In the genomic region with DNA sequence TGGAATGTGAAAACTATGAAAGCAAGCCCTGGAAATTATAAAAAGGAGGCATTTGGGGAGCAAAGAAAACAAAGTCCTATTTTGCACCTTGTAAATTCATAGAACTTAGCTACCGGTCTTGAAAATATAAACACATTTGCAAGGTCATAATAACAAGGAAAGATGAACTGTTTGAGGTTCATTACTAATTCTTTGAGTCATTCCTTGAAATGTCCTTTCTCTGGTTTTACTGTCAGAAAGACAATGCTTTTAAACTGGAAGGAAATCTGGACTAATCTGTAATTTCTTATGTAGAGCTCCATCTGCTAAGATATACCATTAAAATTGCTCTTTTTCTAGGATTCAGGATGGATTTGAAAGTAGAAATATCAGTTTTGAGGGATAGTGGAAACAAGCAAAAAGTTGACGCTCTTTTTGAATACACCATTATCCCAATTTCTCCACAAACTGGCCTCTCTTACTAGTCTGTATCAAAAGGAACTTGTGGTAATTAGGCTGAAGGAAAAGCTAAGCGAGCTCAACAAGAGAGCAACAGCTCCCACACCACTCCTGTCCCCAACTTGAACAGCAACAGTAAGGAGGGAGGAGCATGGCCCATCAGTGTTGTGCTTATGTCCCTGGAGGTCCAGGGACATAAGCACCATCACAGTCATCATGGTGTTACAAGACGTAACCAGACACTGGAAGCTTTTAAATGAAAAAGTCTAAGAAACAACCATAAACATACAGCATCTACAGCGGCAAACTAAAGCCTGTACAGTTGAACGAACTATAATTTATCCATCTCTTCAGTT, we compare ENCODE assay signal across 8 cellular contexts. TPM values are rescaled to one million over a fixed set of nuclear protein-coding genes. Genes with fewer than 3 reads are reported as not detected.
DNase-seq lines count a peak whose midpoint lies in the region; ATAC-seq and TF ChIP-seq lines count a peak whose summit lies in the region.

No MANE protein-coding gene starts in this region.

- no peak for TF ChIP-seq POLR2A in heart left ventricle (IDR thresholded peaks at IDR 0.05)

- no peak for ATAC-seq in heart left ventricle
- no peak for ATAC-seq in Right ventricle myocardium inferior
- no peak for ATAC-seq in activated naive CD8-positive, alpha-beta T cell treated with anti-CD3 and anti-CD28 coated beads, Interleukin-2, amount 50 U/mL, for 24 hours

- H3K4me3 ChIP-seq in heart left ventricle (peak overlapping the region; percentile 65 to 92 (median 87)), stomach smooth muscle (ENCODE audit: low read length in 2 of 2) (peak overlapping the region; percentile 96 to 100)

- H3K9me3 Mint-ChIP-seq in activated naive CD8-positive, alpha-beta T cell treated with anti-CD3 and anti-CD28 coated beads, Interleukin-2, amount 50 U/mL, for 24 hours: no peaks in the 10 kb centered on the region

- H3K36me3 ChIP-seq in heart left ventricle: peaks cover 0 to 59% (median 34%) of the 10 kb centered on the region in 9 donors
- peaks cover 3 to 15% of the 10 kb centered on the region in 2 donors for H3K36me3 ChIP-seq in stomach smooth muscle (ENCODE audit: control insufficient read depth in 2 of 2, insufficient read depth in 2 of 2, low read length in 2 of 2)

- DNase-seq in heart left ventricle: no peak
- DNase-seq in Right ventricle myocardium inferior (ENCODE audit: missing footprints): no peak
- peak; percentile 55 for DNase-seq in MV-4-11 (lab: John Stamatoyannopoulos, UW)
- no peak for DNase-seq in activated naive CD8-positive, alpha-beta T cell treated with anti-CD3 and anti-CD28 coated beads, Interleukin-2, amount 50 U/mL, for 24 hours
- peak; percentile 6 for DNase-seq in inferior parietal cortex (ENCODE audit: extremely low spot score)
- DNase-seq in NCI-H446 (lab: John Stamatoyannopoulos, UW): no peak
- DNase-seq in NCI-H226: no peak

- no peak for TF ChIP-seq CTCF in heart left ventricle (IDR thresholded peaks at IDR 0.05)

- H3K4me1 Mint-ChIP-seq in activated naive CD8-positive, alpha-beta T cell treated with anti-CD3 and anti-CD28 coated beads, Interleukin-2, amount 50 U/mL, for 24 hours: peaks cover 63% of the 10 kb centered on the region

- H3K9me3 ChIP-seq in heart left ventricle (no peaks in the 10 kb centered on the region), stomach smooth muscle (ENCODE audit: control insufficient read depth in 2 of 2, low read length in 2 of 2) (no peaks in the 10 kb centered on the region)

- peak overlapping the region; percentile 83 to 96 for H3K9ac ChIP-seq in stomach smooth muscle (ENCODE audit: low read length in 2 of 2)

- WGBS in heart left ventricle, 4 donors: 29 to 38% (median 32%) methylated on average over 6 of the region's 6 CpGs

- peaks cover 49% of the 10 kb centered on the region for H3K36me3 Mint-ChIP-seq in activated naive CD8-positive, alpha-beta T cell treated with anti-CD3 and anti-CD28 coated beads, Interleukin-2, amount 50 U/mL, for 24 hours (ENCODE audit: low read depth)

- peak overlapping the region; percentile 95 for H3K27ac Mint-ChIP-seq in activated naive CD8-positive, alpha-beta T cell treated with anti-CD3 and anti-CD28 coated beads, Interleukin-2, amount 50 U/mL, for 24 hours

- H3K27me3 ChIP-seq in heart left ventricle: no peaks in the 10 kb centered on the region
- no peaks in the 10 kb centered on the region for H3K27me3 ChIP-seq in stomach smooth muscle (ENCODE audit: control insufficient read depth in 1 of 2, insufficient read depth in 2 of 2, low read length in 2 of 2)

- H3K4me1 ChIP-seq in heart left ventricle: peaks cover 6 to 43% (median 20%) of the 10 kb centered on the region in 12 donors
- peaks cover 14% of the 10 kb centered on the region for H3K4me1 ChIP-seq in stomach smooth muscle (ENCODE audit: control insufficient read depth, insufficient read depth, low read length)

- H3K27ac ChIP-seq in heart left ventricle: peak overlapping the region in 7 of 12 donors; percentile 78 to 92 (median 87)
- H3K27ac ChIP-seq in stomach smooth muscle (ENCODE audit: low read length): peak overlapping the region; percentile 64

- peak overlapping the region; percentile 92 for H3K4me3 Mint-ChIP-seq in activated naive CD8-positive, alpha-beta T cell treated with anti-CD3 and anti-CD28 coated beads, Interleukin-2, amount 50 U/mL, for 24 hours

- H3K27me3 Mint-ChIP-seq in activated naive CD8-positive, alpha-beta T cell treated with anti-CD3 and anti-CD28 coated beads, Interleukin-2, amount 50 U/mL, for 24 hours: no peaks in the 10 kb centered on the region

- intact Hi-C loops in heart left ventricle (cut with DNase I): loop anchor here in 4 of 10 donors (5.0 to 10.0 kb wide), 4 partner anchors 43 to 340 kb away; a partner anchor contains a TSS
- intact Hi-C loops in Right ventricle myocardium inferior (cut with DNase I): loop anchor here (10.0 kb wide), 1 partner anchor 80 kb away; a partner anchor contains a TSS

RNA-seq across cellular contexts. Expression of a gene that starts 1.2 kb away (rescaled TPM):
- total RNA-seq in heart left ventricle (10 to 100 TPM in 2 of 9 donors, 1 to 10 TPM in 7; 4.3 to 16.5 (median 7.0) TPM), Right ventricle myocardium inferior (10.7 TPM)
- polyA plus RNA-seq in heart left ventricle: 10 to 100 TPM in 1 of 2 donors, 1 to 10 TPM in 1; 1.9 to 13.7 TPM

RNA-seq across cellular contexts. Expression of a gene that starts 44.8 kb away (rescaled TPM):
- 10 to 100 TPM in 5 of 9 donors, 1 to 10 TPM in 4; 8.5 to 14.8 (median 10.9) TPM for total RNA-seq in heart left ventricle
- polyA plus RNA-seq in heart left ventricle: 10 to 100 TPM in 1 of 2 donors, 1 to 10 TPM in 1; 5.0 to 15.3 TPM
- total RNA-seq in Right ventricle myocardium inferior: 10.0 TPM

Comparison
In these comparisons a context has a peak if more than half of its experiments do, and no peak if none do; other contexts are left out.
1. DNase-seq: peak in MV-4-11 (single experiment) and inferior parietal cortex (single experiment); none in heart left ventricle (0 of 5), Right ventricle myocardium inferior (single experiment), activated naive CD8-positive, alpha-beta T cell treated with anti-CD3 and anti-CD28 coated beads, Interleukin-2, amount 50 U/mL, for 24 hours (single experiment), NCI-H446 (0 of 2) and NCI-H226 (single experiment).